Comparison of ENCODE assay signal across 1 cellular context in the genomic region with DNA sequence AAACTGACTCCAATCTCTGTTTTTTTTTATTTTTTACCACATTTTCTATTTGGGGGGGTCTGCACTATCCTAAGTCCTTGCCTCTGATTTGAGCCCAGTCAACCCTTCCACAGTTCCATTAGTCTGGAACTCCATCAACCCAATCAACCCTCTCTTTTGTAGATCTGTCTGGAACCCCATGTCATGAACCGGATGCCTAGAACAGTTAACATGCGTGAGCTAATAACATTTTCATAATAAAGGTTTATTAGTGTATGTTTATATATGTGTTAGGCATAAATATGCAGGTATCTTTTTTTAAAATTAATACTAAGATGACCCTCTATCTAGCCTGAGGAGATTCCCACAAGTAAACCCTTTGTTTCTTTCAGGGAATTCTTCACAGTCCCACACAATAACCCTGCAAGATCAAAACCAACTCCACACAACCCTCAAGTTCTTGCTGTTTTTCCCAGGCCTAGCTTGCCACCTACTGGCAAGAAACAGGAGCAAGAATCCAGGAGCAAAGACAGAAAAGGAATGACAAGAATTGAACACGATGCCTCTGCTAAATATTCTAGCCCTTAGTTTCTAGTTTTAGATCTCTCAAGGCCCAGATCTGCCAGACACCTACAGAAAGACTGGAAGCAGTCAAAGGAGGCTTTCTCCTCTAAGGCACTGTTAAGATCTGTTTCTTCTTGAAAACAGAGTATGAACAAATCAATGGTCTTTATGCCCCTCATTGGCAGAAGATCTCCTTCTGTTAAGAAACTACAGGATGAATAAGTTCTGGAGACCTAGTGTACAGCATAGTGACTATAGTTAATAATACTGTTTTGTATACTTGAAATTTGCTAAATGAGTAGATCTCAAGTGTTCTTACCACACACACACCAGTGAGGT.
TF ChIP-seq lines count a peak whose summit lies in the region.

No MANE protein-coding gene starts in this region.

TF ChIP-seq in WTC11, 78 proteins besides CTCF, POLR2A, EP300 and RAD21 (continued from another document):
- TF ChIP-seq, protein P1, sequence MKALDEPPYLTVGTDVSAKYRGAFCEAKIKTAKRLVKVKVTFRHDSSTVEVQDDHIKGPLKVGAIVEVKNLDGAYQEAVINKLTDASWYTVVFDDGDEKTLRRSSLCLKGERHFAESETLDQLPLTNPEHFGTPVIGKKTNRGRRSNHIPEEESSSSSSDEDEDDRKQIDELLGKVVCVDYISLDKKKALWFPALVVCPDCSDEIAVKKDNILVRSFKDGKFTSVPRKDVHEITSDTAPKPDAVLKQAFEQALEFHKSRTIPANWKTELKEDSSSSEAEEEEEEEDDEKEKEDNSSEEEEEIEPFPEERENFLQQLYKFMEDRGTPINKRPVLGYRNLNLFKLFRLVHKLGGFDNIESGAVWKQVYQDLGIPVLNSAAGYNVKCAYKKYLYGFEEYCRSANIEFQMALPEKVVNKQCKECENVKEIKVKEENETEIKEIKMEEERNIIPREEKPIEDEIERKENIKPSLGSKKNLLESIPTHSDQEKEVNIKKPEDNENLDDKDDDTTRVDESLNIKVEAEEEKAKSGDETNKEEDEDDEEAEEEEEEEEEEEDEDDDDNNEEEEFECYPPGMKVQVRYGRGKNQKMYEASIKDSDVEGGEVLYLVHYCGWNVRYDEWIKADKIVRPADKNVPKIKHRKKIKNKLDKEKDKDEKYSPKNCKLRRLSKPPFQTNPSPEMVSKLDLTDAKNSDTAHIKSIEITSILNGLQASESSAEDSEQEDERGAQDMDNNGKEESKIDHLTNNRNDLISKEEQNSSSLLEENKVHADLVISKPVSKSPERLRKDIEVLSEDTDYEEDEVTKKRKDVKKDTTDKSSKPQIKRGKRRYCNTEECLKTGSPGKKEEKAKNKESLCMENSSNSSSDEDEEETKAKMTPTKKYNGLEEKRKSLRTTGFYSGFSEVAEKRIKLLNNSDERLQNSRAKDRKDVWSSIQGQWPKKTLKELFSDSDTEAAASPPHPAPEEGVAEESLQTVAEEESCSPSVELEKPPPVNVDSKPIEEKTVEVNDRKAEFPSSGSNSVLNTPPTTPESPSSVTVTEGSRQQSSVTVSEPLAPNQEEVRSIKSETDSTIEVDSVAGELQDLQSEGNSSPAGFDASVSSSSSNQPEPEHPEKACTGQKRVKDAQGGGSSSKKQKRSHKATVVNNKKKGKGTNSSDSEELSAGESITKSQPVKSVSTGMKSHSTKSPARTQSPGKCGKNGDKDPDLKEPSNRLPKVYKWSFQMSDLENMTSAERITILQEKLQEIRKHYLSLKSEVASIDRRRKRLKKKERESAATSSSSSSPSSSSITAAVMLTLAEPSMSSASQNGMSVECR (CRISPR knock-in tag; IDR thresholded peaks at IDR 0.05; ENCODE audit: borderline replicate concordance): no peak
- TF ChIP-seq NFE2L1 (CRISPR knock-in tag; IDR thresholded peaks at IDR 0.05) (no peak), CREM (CRISPR knock-in tag; IDR thresholded peaks at IDR 0.05) (no peak), SMAD3 (CRISPR knock-in tag; IDR thresholded peaks at IDR 0.05; ENCODE audit: borderline replicate concordance) (no peak), FOXJ3 (CRISPR knock-in tag; IDR thresholded peaks at IDR 0.05; ENCODE audit: borderline replicate concordance) (no peak)
- TF ChIP-seq, protein P2, sequence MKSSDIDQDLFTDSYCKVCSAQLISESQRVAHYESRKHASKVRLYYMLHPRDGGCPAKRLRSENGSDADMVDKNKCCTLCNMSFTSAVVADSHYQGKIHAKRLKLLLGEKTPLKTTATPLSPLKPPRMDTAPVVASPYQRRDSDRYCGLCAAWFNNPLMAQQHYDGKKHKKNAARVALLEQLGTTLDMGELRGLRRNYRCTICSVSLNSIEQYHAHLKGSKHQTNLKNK (CRISPR knock-in tag; IDR thresholded peaks at IDR 0.05): no peak
- TF ChIP-seq, protein P3, sequence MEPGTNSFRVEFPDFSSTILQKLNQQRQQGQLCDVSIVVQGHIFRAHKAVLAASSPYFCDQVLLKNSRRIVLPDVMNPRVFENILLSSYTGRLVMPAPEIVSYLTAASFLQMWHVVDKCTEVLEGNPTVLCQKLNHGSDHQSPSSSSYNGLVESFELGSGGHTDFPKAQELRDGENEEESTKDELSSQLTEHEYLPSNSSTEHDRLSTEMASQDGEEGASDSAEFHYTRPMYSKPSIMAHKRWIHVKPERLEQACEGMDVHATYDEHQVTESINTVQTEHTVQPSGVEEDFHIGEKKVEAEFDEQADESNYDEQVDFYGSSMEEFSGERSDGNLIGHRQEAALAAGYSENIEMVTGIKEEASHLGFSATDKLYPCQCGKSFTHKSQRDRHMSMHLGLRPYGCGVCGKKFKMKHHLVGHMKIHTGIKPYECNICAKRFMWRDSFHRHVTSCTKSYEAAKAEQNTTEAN (CRISPR knock-in tag; IDR thresholded peaks at IDR 0.05): no peak
